Comparison of ENCODE assay signal across 27 cellular contexts in the genomic region with DNA sequence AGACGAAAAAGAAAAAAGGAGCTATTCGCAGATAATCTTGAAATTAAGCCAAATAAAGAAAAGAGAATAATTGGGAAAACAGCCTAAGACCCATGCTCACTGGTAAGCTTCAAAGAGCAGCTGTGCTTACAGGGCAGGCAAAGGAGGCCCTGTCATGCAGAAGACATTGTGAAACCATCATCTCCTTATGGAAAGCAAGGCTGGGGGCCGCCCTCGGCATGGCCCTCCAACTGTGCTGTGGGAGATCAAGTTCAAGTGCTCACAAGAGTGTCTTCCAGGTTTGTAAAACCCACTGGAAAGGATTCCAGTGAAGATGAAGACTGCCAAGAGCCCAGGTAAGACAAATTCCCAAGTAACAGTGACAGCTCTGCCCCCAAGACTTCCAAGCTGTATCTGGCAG.
"Had no signal": no experiment of that assay in that cellular context is flagged by ENCODE, and none has a peak within 500 bp of the region (broad histone marks: within the 10 kb centered on the region; RNA-seq: fewer than 3 reads in every experiment).

No MANE protein-coding gene starts in this region.

- H3K27ac ChIP-seq: cardiac muscle cell, foreskin keratinocyte, hepatocyte, left lung, neutrophil, vagina had no signal

- H3K4me3 Mint-ChIP-seq: activated B cell treated with CpG ODN at 0.5 μM for 24 hours; activated CD4-positive, alpha-beta memory T cell treated with anti-CD3 and anti-CD28 coated beads for 36 hours; activated CD4-positive, alpha-beta T cell treated with anti-CD3 and anti-CD28 coated beads for 36 hours; activated naive CD4-positive, alpha-beta T cell treated with anti-CD3 and anti-CD28 coated beads, Interleukin-2, amount 10 ng/mL, durations not matched to agents 7 days and 5 days; dendritic cell treated with granulocyte-macrophage colony-stimulating factor and Interleukin-4, amounts not matched to agents 40 ng/mL and 50 ng/mL, for 4 days; natural killer cell treated with Interleukin-12 subunit alpha and Interleukin-12 subunit beta and Interleukin-15 and Interleukin-18, amount 100 ng/mL, for 72 hours; stimulated activated naive B cell treated with anti-CD40 and anti-IgM and Interleukin-4, amounts not matched to agents 10 μg/mL and 1 μg/mL and 100 μg/mL, for 72 hours; T-helper 1 cell treated with Interleukin-12 subunit alpha and Interleukin-12 subunit beta and Interleukin-4 antibody, amounts not matched to agents 30 μg/mL and 1 μg/mL, for 36 hours had no signal

- H3K27ac Mint-ChIP-seq: activated B cell treated with CpG ODN at 0.5 μM for 24 hours; activated CD4-positive, alpha-beta memory T cell treated with anti-CD3 and anti-CD28 coated beads for 36 hours; activated CD4-positive, alpha-beta T cell treated with anti-CD3 and anti-CD28 coated beads for 36 hours; activated naive CD4-positive, alpha-beta T cell treated with anti-CD3 and anti-CD28 coated beads, Interleukin-2, amount 10 ng/mL, durations not matched to agents 7 days and 5 days; dendritic cell treated with granulocyte-macrophage colony-stimulating factor and Interleukin-4, amounts not matched to agents 40 ng/mL and 50 ng/mL, for 4 days; natural killer cell treated with Interleukin-12 subunit alpha and Interleukin-12 subunit beta and Interleukin-15 and Interleukin-18, amount 100 ng/mL, for 72 hours; stimulated activated naive B cell treated with anti-CD40 and anti-IgM and Interleukin-4, amounts not matched to agents 10 μg/mL and 1 μg/mL and 100 μg/mL, for 72 hours; T-helper 1 cell treated with Interleukin-12 subunit alpha and Interleukin-12 subunit beta and Interleukin-4 antibody, amounts not matched to agents 30 μg/mL and 1 μg/mL, for 36 hours had no signal

- H3K9me3 ChIP-seq: neutrophil, pancreas, right lobe of liver, vagina had no signal

- H3K36me3 ChIP-seq: cardiac muscle cell, left lung, neutrophil, pancreas, right lobe of liver, vagina had no signal

- H3K9me3 Mint-ChIP-seq: activated B cell treated with CpG ODN at 0.5 μM for 24 hours; activated CD4-positive, alpha-beta memory T cell treated with anti-CD3 and anti-CD28 coated beads for 36 hours; natural killer cell treated with Interleukin-12 subunit alpha and Interleukin-12 subunit beta and Interleukin-15 and Interleukin-18, amount 100 ng/mL, for 72 hours; T-helper 1 cell treated with Interleukin-12 subunit alpha and Interleukin-12 subunit beta and Interleukin-4 antibody, amounts not matched to agents 30 μg/mL and 1 μg/mL, for 36 hours had no signal

- H2AFZ ChIP-seq: hepatocyte had no signal

- H3K4me3 ChIP-seq: cardiac muscle cell, hepatocyte, left lung, lung, pancreas, right lobe of liver, vagina had no signal

- H3K27me3 Mint-ChIP-seq: activated B cell treated with CpG ODN at 0.5 μM for 24 hours; activated CD4-positive, alpha-beta memory T cell treated with anti-CD3 and anti-CD28 coated beads for 36 hours; activated CD4-positive, alpha-beta T cell treated with anti-CD3 and anti-CD28 coated beads for 36 hours; activated naive CD4-positive, alpha-beta T cell treated with anti-CD3 and anti-CD28 coated beads, Interleukin-2, amount 10 ng/mL, durations not matched to agents 7 days and 5 days; dendritic cell treated with granulocyte-macrophage colony-stimulating factor and Interleukin-4, amounts not matched to agents 40 ng/mL and 50 ng/mL, for 4 days; stimulated activated naive B cell treated with anti-CD40 and anti-IgM and Interleukin-4, amounts not matched to agents 10 μg/mL and 1 μg/mL and 100 μg/mL, for 72 hours had no signal

- H3K36me3 Mint-ChIP-seq: natural killer cell treated with Interleukin-12 subunit alpha and Interleukin-12 subunit beta and Interleukin-15 and Interleukin-18, amount 100 ng/mL, for 72 hours had no signal

- H3K4me2 ChIP-seq: hepatocyte had no signal

- ATAC-seq: activated CD4-positive, alpha-beta T cell treated with anti-CD3 and anti-CD28 coated beads for 36 hours; foreskin keratinocyte; left lung; natural killer cell treated with Interleukin-12 subunit alpha and Interleukin-12 subunit beta and Interleukin-15 and Interleukin-18, amount 100 ng/mL, for 72 hours; pancreas; right lobe of liver; stimulated activated naive B cell treated with anti-CD40 and anti-IgM and Interleukin-4, amounts not matched to agents 10 μg/mL and 1 μg/mL and 100 μg/mL, for 72 hours had no signal

- FAIRE-seq: pancreas, small intestine had no signal

- H3K4me1 Mint-ChIP-seq: activated B cell treated with CpG ODN at 0.5 μM for 24 hours had no signal

- DNase-seq: activated B cell treated with CpG ODN at 0.5 μM for 24 hours; activated CD4-positive, alpha-beta memory T cell treated with anti-CD3 and anti-CD28 coated beads for 36 hours; activated CD4-positive, alpha-beta T cell treated with anti-CD3 and anti-CD28 coated beads for 36 hours; activated naive CD4-positive, alpha-beta T cell treated with anti-CD3 and anti-CD28 coated beads, Interleukin-2, amount 10 ng/mL, durations not matched to agents 7 days and 5 days; activated T-cell treated with anti-CD3 and anti-CD28 coated beads, Interleukin-2, amount 50 U/mL, for 48 hours; amygdala; effector CD8-positive, alpha-beta T cell; erythroblast; foreskin keratinocyte; kidney glomerular epithelial cell; left lung; pancreas; right lobe of liver; small intestine; stimulated activated CD4-positive, alpha-beta T cell treated with anti-CD3 and anti-CD28 coated beads, Interleukin-2, amount 100 ng/mL, for 48 hours; stimulated activated CD8-positive, alpha-beta memory T cell treated with anti-CD3 and anti-CD28 coated beads, Interleukin-4, amount 100 ng/mL, for 48 hours; stimulated activated naive B cell treated with anti-CD40 and anti-IgM and Interleukin-4, amounts not matched to agents 10 μg/mL and 1 μg/mL and 100 μg/mL, for 72 hours; T1000; trophoblast cell had no signal

- H3K27me3 ChIP-seq: cardiac muscle cell, foreskin keratinocyte, hepatocyte, left lung, pancreas, right lobe of liver, vagina had no signal
